In the genomic region with DNA sequence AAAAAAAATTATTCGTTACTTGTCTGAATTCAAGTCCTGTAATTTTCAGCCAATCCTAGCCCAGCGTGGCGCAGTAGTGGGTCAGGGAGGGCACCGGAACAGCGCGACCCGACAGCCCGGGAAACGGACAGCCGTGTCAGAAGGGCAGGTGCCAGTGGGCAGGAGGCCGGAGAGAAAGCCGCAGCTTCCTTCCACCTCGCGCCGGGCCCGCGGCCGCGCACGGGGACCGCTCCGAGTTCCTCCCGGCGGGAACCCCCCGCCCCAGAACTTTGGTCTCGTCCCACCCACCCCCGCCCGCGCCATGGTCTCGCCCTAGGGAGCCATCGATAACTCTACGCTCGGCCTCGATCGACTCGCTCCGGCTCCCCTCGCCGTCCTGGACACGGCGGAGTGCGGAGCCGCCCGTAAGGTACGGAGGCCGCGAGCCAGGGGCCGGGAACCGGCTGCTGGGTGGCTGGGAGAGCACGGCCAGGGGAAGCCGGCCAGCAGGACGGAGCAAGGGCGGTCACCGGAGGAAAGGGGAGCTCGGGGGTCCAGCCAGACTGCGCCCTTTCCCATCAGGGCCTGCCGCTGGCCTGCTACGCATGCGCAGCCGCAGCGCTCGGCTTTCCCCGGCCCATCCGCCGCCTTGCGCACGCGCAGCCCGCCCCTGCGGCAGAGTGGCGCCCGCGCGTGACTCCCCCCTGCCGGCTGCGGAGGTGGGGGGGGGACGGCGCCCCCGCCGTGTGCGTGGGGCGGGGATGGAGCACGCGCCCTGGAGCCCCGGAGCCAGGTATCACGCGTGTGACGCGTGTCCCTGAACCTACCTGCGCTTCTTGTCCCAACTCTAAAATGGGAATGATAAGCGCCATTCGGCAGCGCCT, we compare ENCODE assay signal across 8 cellular contexts. TPM values are rescaled to one million over a fixed set of nuclear protein-coding genes. Genes with fewer than 3 reads are reported as not detected.
DNase-seq lines count a peak whose midpoint lies in the region; ATAC-seq, FAIRE-seq and TF ChIP-seq lines count a peak whose summit lies in the region.

A gene with protein sequence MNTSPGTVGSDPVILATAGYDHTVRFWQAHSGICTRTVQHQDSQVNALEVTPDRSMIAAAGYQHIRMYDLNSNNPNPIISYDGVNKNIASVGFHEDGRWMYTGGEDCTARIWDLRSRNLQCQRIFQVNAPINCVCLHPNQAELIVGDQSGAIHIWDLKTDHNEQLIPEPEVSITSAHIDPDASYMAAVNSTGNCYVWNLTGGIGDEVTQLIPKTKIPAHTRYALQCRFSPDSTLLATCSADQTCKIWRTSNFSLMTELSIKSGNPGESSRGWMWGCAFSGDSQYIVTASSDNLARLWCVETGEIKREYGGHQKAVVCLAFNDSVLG (plus strand): TSS at position 351 of the 863 bp plus-strand sequence. CDS start 632 bp downstream, outside the sequence.

- peak within 1 kb of the TSS; percentile 74 for H3K4me3 ChIP-seq in A673 (ENCODE audit: low read depth, low read length, poor library complexity, severe bottlenecking)
- H3K4me3 ChIP-seq in keratinocyte (ENCODE audit: control insufficient read depth in 2 of 3, extremely low read depth in 1 of 3, insufficient read depth in 2 of 3, low read depth in 1 of 3, low read length in 3 of 3) = peak within 1 kb of the TSS; percentile 73 to 95 (median 77)

- H3K9me3 ChIP-seq in A673 (ENCODE audit: low read depth, low read length, poor library complexity, severe bottlenecking) (no peaks in the 10 kb centered on the region), keratinocyte (ENCODE audit: control insufficient read depth, low read depth, low read length) (no peaks in the 10 kb centered on the region)

- no peak for FAIRE-seq in keratinocyte (lab: Jason Lieb, UNC)

- H3K9ac ChIP-seq in keratinocyte (ENCODE audit: control insufficient read depth, extremely low read depth, insufficient read depth, low read length) = peak within 1 kb of the TSS; percentile 93

- CTCF ChIA-PET in A673 (lab: Charles Lee) = interaction anchor here (0.6 kb wide), 1 partner anchor 20 kb away, joined by 4 read pairs; no protein-coding TSS in a partner anchor

- no peaks in the 10 kb centered on the region for H4K20me1 ChIP-seq in keratinocyte (ENCODE audit: control insufficient read depth, extremely low read depth, insufficient read depth, low read length)

- H3K4me1 ChIP-seq in A673 (ENCODE audit: insufficient read depth, low read length, poor library complexity, severe bottlenecking) (peaks cover 14% of the 10 kb centered on the region), keratinocyte (ENCODE audit: control insufficient read depth, extremely low read depth, insufficient read depth, low read length) (peaks cover 9% of the 10 kb centered on the region)

- H3K27me3 ChIP-seq in A673 (replicated peaks; ENCODE audit: insufficient read depth, low read depth, low read length, poor library complexity) (no peaks in the 10 kb centered on the region), keratinocyte (ENCODE audit: control insufficient read depth, extremely low read depth, insufficient read depth, low read length) (no peaks in the 10 kb centered on the region)

- H2AFZ ChIP-seq in keratinocyte (ENCODE audit: control insufficient read depth, low read length) = peak within 1 kb of the TSS; percentile 97

- ATAC-seq in GM18508 (IDR thresholded peaks at IDR 0.05; ENCODE audit: insufficient read depth, unreplicated experiment) (peak; percentile 41), HG03025 (IDR thresholded peaks at IDR 0.05; ENCODE audit: low FRiP score, unreplicated experiment) (peak; percentile 65)

- dilution Hi-C loops in keratinocyte (cut with MboI; ENCODE audit: extremely low pct_ligation_motif_present, low sequenced_read_pairs) = no loop called here

- peaks cover 7% of the 10 kb centered on the region for H3K79me2 ChIP-seq in keratinocyte (ENCODE audit: control insufficient read depth, insufficient read depth, low read length)

- peaks cover 31% of the 10 kb centered on the region for H3K36me3 ChIP-seq in A673 (ENCODE audit: insufficient read depth, low read length, poor library complexity, severe bottlenecking)
- H3K36me3 ChIP-seq in keratinocyte (ENCODE audit: control insufficient read depth in 2 of 2, extremely low read depth in 1 of 2, insufficient read depth in 2 of 2, low read length in 2 of 2) = peaks cover 12% of the 10 kb centered on the region in 2 experiments

- no peaks in the 10 kb centered on the region for H3K9me1 ChIP-seq in keratinocyte (ENCODE audit: control insufficient read depth, extremely low read depth, insufficient read depth, low read length)

- intact Hi-C loops in A673 (cut with micrococcal nuclease; ENCODE audit: unreplicated experiment) = no loop called here

- no TSS peak for BruUV-seq in A673 (replicated peaks; lab: Mats Ljungman, UMichigan)

- peak within 1 kb of the TSS; percentile 89 for H3K4me2 ChIP-seq in keratinocyte (ENCODE audit: control insufficient read depth, extremely low read depth, insufficient read depth, low read depth, low read length)

- POLR2A ChIA-PET in A673 (lab: Charles Lee; ENCODE audit: low non-redundant PET) = interaction anchor here (0.6 to 0.7 kb wide), 2 partner anchors 50 to 254 kb away, joined by 3 to 4 read pairs; a partner anchor contains a TSS

- TF ChIP-seq CTCF in A673 (conservative IDR thresholded peaks at IDR 0.05; ENCODE audit: low read depth, low read length) (no peak; the same call in 1 of the 2 replicates), keratinocyte (optimal IDR thresholded peaks at IDR 0.05 in 1 of 3, IDR thresholded peaks at IDR 0.05 in 1 of 3, conservative IDR thresholded peaks at IDR 0.05 in 1 of 3; ENCODE audit: extremely low read depth in 1 of 3, insufficient read depth in 2 of 3, low read length in 3 of 3) (peak in 2 of 3 experiments; percentile 4 to 32)

- DNase-seq in A673 (ENCODE audit: low spot score) (peak; percentile 92), NCI-H2171 treated with DMSO at 0.1 percent for 48 hours (lab: John Stamatoyannopoulos, UW) (peak; percentile 82), caudate nucleus (lab: John Stamatoyannopoulos, UW) (peak; percentile 38 to 96 (median 87)), keratinocyte (ENCODE audit: low read depth, low spot score) (no peak)
- DNase-seq in activated CD4-positive, CD25-positive, alpha-beta regulatory T cell (lab: John Stamatoyannopoulos, UW) = peak; percentile 73 to 90 (median 82)
- DNase-seq in stimulated activated CD4-positive, alpha-beta T cell treated with anti-CD3 and anti-CD28 coated beads, Interleukin-12 subunit alpha, Interleukin-12 subunit beta, amount 100 ng/mL, for 48 hours (ENCODE audit: low read depth in 2 of 3, low spot score in 1 of 3) = peak; percentile 70 to 84 (median 73)

- H3K27ac ChIP-seq in A673 (ENCODE audit: low read depth, low read length, poor library complexity, severe bottlenecking) (peak within 1 kb of the TSS; percentile 92), caudate nucleus (ENCODE audit: low read depth, low read length) (peak within 1 kb of the TSS; percentile 99), keratinocyte (ENCODE audit: control insufficient read depth, insufficient read depth, low read length) (peak within 1 kb of the TSS; percentile 84)

RNA-seq across cellular contexts. Expression of the gene that starts here (rescaled TPM):
- total RNA-seq in A673 (2021) = 58.3 and 58.8 TPM in 2 replicates
- polyA plus RNA-seq in keratinocyte = 35.7 to 68.9 TPM (median 54.7 TPM) in 3 replicates
- 66.9 TPM for polyA plus RNA-seq in keratinocyte (2011; ENCODE audit: low read depth)
- polyA plus RNA-seq in keratinocyte (2011; cell fraction: cytosol; rRNA removed) = 43.6 and 90.2 TPM in 2 replicates
- polyA plus RNA-seq in keratinocyte (2011; cell fraction: nucleus; rRNA removed) = 36.0 and 46.8 TPM in 2 replicates
- 29.2 and 45.0 TPM in 2 replicates for polyA plus RNA-seq in keratinocyte (2012; ENCODE audit: low replicate concordance)
- polyA minus RNA-seq in keratinocyte = 36.3 to 85.2 TPM (median 44.4 TPM) in 3 replicates
- polyA minus RNA-seq in keratinocyte (2011; cell fraction: cytosol; rRNA and poly(A)+ RNA removed) = 59.9 TPM
- polyA minus RNA-seq in keratinocyte (2011; cell fraction: nucleus; rRNA and poly(A)+ RNA removed) = 15.7 and 17.8 TPM in 2 replicates
